Comparison of ENCODE assay signal across 14 cellular contexts in the genomic region with DNA sequence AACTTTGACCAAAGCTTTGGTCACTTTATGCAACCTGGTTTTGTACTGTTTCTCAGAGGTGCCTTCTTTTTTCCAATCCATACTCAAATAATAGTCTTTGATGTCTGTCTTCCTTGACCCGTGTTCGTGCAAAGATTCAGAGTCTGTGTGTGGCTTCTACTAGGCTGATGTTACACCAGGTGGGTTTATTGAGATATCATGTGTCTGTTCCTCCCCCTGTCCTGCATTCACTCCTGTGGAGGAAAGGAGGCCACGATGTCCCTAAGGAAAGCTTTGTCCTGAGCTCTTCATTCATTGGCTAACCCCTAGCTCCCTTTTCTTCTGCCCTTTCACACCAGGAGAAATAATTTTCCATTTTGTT. TPM values are rescaled to one million over a fixed set of nuclear protein-coding genes. Genes with fewer than 3 reads are reported as not detected.
"Had no signal": no experiment of that assay in that cellular context is flagged by ENCODE, and none has a peak within 500 bp of the region (broad histone marks: within the 10 kb centered on the region; RNA-seq: fewer than 3 reads in every experiment).

No MANE protein-coding gene starts in this region.

- H3K9me3 ChIP-seq: adrenal gland, colonic mucosa, pancreas, sigmoid colon had no signal

- H3K36me3 ChIP-seq: colonic mucosa, pancreas had no signal

- H3K4me1 ChIP-seq: colonic mucosa, pancreas had no signal

- H3K27ac ChIP-seq: adrenal gland, colonic mucosa, epithelial cell of prostate had no signal

- ATAC-seq: activated CD4-positive, CD25-positive, alpha-beta regulatory T cell treated with anti-CD3 and anti-CD28 coated beads, Interleukin-2, amount 50 U/mL, for 24 hours had no signal

- H3K4me3 ChIP-seq: adrenal gland, colonic mucosa, pancreas, sigmoid colon had no signal

- H3K4me3 Mint-ChIP-seq: immature natural killer cell had no signal

- DNase-seq: activated CD4-positive, alpha-beta T cell treated with anti-CD3 and anti-CD28 coated beads, Interleukin-2, amount 50 U/mL, for 4 hours; activated naive CD4-positive, alpha-beta T cell treated with anti-CD3 and anti-CD28 coated beads, Interleukin-2, amount 50 U/mL, for 16 hours; adrenal gland; central memory CD4-positive, alpha-beta T cell; colonic mucosa; effector memory CD4-positive, alpha-beta T cell; immature natural killer cell; mesendoderm; sigmoid colon; stimulated activated CD4-positive, alpha-beta T cell treated with anti-CD3 and anti-CD28 coated beads, Interleukin-1b, Interleukin-23, amount 100 ng/mL, for 48 hours had no signal

- H3K27me3 ChIP-seq: adrenal gland, colonic mucosa, pancreas, sigmoid colon had no signal

- H3K9me3 Mint-ChIP-seq: immature natural killer cell had no signal

RNA-seq across cellular contexts. Expression of gene IKBKE, which starts 15.0 kb away (rescaled TPM):
- polyA plus RNA-seq: neural cell had no signal
